ENCODE assay signal across 40 cellular contexts in the genomic region with DNA sequence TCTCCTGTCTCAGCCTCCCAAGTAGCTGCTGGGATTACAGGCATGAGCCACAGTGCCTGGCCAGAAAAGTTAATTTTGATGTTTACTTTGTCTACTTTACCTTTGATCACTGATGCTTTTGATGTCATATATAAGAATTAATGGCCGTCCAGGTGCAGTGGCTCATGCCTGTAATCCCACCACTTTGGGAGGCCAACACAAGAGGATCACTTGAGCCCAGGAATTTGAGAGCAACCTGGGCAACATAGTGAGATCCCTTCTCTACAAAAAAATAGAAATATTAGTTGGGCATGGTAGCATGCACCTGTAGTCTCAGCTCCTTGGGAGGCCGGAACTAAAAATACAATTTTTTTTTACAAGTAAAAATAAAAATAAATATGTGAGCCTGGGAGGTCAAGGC.
"Had no signal": no experiment of that assay in that cellular context is flagged by ENCODE, and none has a peak within 500 bp of the region (broad histone marks: within the 10 kb centered on the region; RNA-seq: fewer than 3 reads in every experiment).

No MANE protein-coding gene starts in this region.

- FAIRE-seq: astrocyte, bronchial epithelial cell had no signal

- H3K4me3 Mint-ChIP-seq: activated naive CD4-positive, alpha-beta T cell treated with anti-CD3 and anti-CD28 coated beads for 36 hours; activated naive CD4-positive, alpha-beta T cell treated with anti-CD3 and anti-CD28 coated beads, Interleukin-2, amount 10 ng/mL, durations not matched to agents 7 days and 5 days; activated naive CD4-positive, alpha-beta T cell treated with anti-CD3 and anti-CD28 coated beads, Interleukin-2, amount 50 U/mL, for 24 hours; activated naive CD8-positive, alpha-beta T cell; activated naive CD8-positive, alpha-beta T cell treated with anti-CD3 and anti-CD28 coated beads for 36 hours; activated naive CD8-positive, alpha-beta T cell treated with anti-CD3 and anti-CD28 coated beads, Interleukin-2, amount 10 ng/mL, durations not matched to agents 7 days and 5 days; activated naive CD8-positive, alpha-beta T cell treated with anti-CD3 and anti-CD28 coated beads, Interleukin-2, amount 50 U/mL, for 24 hours; activated T-cell treated with anti-CD3 and anti-CD28 coated beads, Interleukin-2, amount 50 U/mL, for 24 hours; activated T-cell treated with anti-CD3 and anti-CD28 coated beads, Interleukin-2, amount 50 U/mL, for 4 hours; activated T-cell treated with anti-CD3 and anti-CD28 coated beads, Interleukin-2, amount 50 U/mL, for 72 hours; activated T-helper 1 cell treated with anti-CD3 and anti-CD28 coated beads, Interleukin-12 subunit alpha, Interleukin-12 subunit beta, Interleukin-2, Interleukin-4 antibody, amounts not matched to agents 30 ng/mL and 10 ng/mL and 1 ng/mL, durations not matched to agents 14 hours and 24 hours and 36 hours; activated T-helper 17 cell treated with anti-CD3 and anti-CD28 coated beads, Interleukin-2, amount 50 U/mL, for 72 hours; brain; central memory CD8-positive, alpha-beta T cell had no signal

- H3K36me3 ChIP-seq: adrenal gland, ascending aorta, brain microvascular endothelial cell, breast epithelium, cardiac muscle cell had no signal

- DNase-seq: activated effector memory CD4-positive, alpha-beta T cell treated with anti-CD3 and anti-CD28 coated beads, Interleukin-2, amount 50 U/mL, for 16 hours; activated effector memory CD4-positive, alpha-beta T cell treated with Interleukin-2 at 50 U/mL for 16 hours; activated gamma-delta T cell; activated gamma-delta T cell treated with Interleukin-2 at 50 U/mL for 16 hours; activated naive CD4-positive, alpha-beta T cell; activated naive CD4-positive, alpha-beta T cell treated with anti-CD3 and anti-CD28 coated beads for 36 hours; activated naive CD4-positive, alpha-beta T cell treated with anti-CD3 and anti-CD28 coated beads, Interleukin-2, amount 10 ng/mL, durations not matched to agents 7 days and 5 days; activated naive CD4-positive, alpha-beta T cell treated with anti-CD3 and anti-CD28 coated beads, Interleukin-2, amount 50 U/mL, for 16 hours; activated naive CD4-positive, alpha-beta T cell treated with Interleukin-2 at 50 U/mL for 16 hours; activated naive CD8-positive, alpha-beta T cell treated with anti-CD3 and anti-CD28 coated beads for 36 hours; activated naive CD8-positive, alpha-beta T cell treated with anti-CD3 and anti-CD28 coated beads, Interleukin-2, amount 10 ng/mL, durations not matched to agents 7 days and 5 days; activated naive CD8-positive, alpha-beta T cell treated with anti-CD3 and anti-CD28 coated beads, Interleukin-2, amount 50 U/mL, for 24 hours; activated T-cell treated with anti-CD3 and anti-CD28 coated beads, Interleukin-2, amount 50 U/mL, for 1 hour; activated T-cell treated with anti-CD3 and anti-CD28 coated beads, Interleukin-2, amount 50 U/mL, for 24 hours; activated T-cell treated with anti-CD3 and anti-CD28 coated beads, Interleukin-2, amount 50 U/mL, for 4 hours; activated T-cell treated with anti-CD3 and anti-CD28 coated beads, Interleukin-2, amount 50 U/mL, for 48 hours; activated T-cell treated with anti-CD3 and anti-CD28 coated beads, Interleukin-2, amount 50 U/mL, for 72 hours; adrenal gland; amniotic stem cell; amygdala; anterior cingulate cortex; aorta; body of pancreas; brain microvascular endothelial cell; caudate nucleus; central memory CD4-positive, alpha-beta T cell; cerebellar nuclear complex had no signal

- H3K36me3 Mint-ChIP-seq: activated naive CD4-positive, alpha-beta T cell treated with anti-CD3 and anti-CD28 coated beads, Interleukin-2, amount 10 ng/mL, durations not matched to agents 7 days and 5 days; activated naive CD4-positive, alpha-beta T cell treated with anti-CD3 and anti-CD28 coated beads, Interleukin-2, amount 50 U/mL, for 24 hours; activated naive CD4-positive, alpha-beta T cell treated with anti-CD3 and anti-CD28 coated beads, Interleukin-2, amount 50 U/mL, for 72 hours; activated naive CD8-positive, alpha-beta T cell; activated naive CD8-positive, alpha-beta T cell treated with anti-CD3 and anti-CD28 coated beads for 36 hours; activated naive CD8-positive, alpha-beta T cell treated with anti-CD3 and anti-CD28 coated beads, Interleukin-2, amount 10 ng/mL, durations not matched to agents 7 days and 5 days; brain had no signal

- H3K4me3 ChIP-seq: adrenal gland, ascending aorta, body of pancreas, breast epithelium, cardiac muscle cell had no signal

- H3K27ac ChIP-seq: adrenal gland, ascending aorta, body of pancreas, brain microvascular endothelial cell, breast epithelium, cardiac muscle cell had no signal

- H3K4me1 ChIP-seq: adrenal gland, ascending aorta, body of pancreas, breast epithelium had no signal

- H3K4me1 Mint-ChIP-seq: activated naive CD4-positive, alpha-beta T cell treated with anti-CD3 and anti-CD28 coated beads, Interleukin-2, amount 50 U/mL, for 24 hours; activated naive CD8-positive, alpha-beta T cell treated with anti-CD3 and anti-CD28 coated beads for 36 hours; activated naive CD8-positive, alpha-beta T cell treated with anti-CD3 and anti-CD28 coated beads, Interleukin-2, amount 50 U/mL, for 24 hours; activated T-helper 17 cell treated with anti-CD3 and anti-CD28 coated beads, Interleukin-2, amount 50 U/mL, for 72 hours; brain; central memory CD8-positive, alpha-beta T cell had no signal

- ATAC-seq: activated naive CD4-positive, alpha-beta T cell treated with anti-CD3 and anti-CD28 coated beads, Interleukin-2, amount 50 U/mL, for 72 hours; activated naive CD8-positive, alpha-beta T cell treated with anti-CD3 and anti-CD28 coated beads, Interleukin-2, amount 50 U/mL, for 24 hours; activated T-cell treated with anti-CD3 and anti-CD28 coated beads, Interleukin-2, amount 50 U/mL, for 4 hours; activated T-cell treated with anti-CD3 and anti-CD28 coated beads, Interleukin-2, amount 50 U/mL, for 72 hours; activated T-helper 17 cell treated with anti-CD3 and anti-CD28 coated beads, Interleukin-2, amount 50 U/mL, for 72 hours; body of pancreas had no signal

- H3K9me3 Mint-ChIP-seq: activated naive CD4-positive, alpha-beta T cell treated with anti-CD3 and anti-CD28 coated beads for 36 hours; activated naive CD4-positive, alpha-beta T cell treated with anti-CD3 and anti-CD28 coated beads, Interleukin-2, amount 10 ng/mL, durations not matched to agents 7 days and 5 days; activated naive CD4-positive, alpha-beta T cell treated with anti-CD3 and anti-CD28 coated beads, Interleukin-2, amount 50 U/mL, for 24 hours; activated naive CD4-positive, alpha-beta T cell treated with anti-CD3 and anti-CD28 coated beads, Interleukin-2, amount 50 U/mL, for 72 hours; activated naive CD8-positive, alpha-beta T cell treated with anti-CD3 and anti-CD28 coated beads for 36 hours; activated naive CD8-positive, alpha-beta T cell treated with anti-CD3 and anti-CD28 coated beads, Interleukin-2, amount 10 ng/mL, durations not matched to agents 7 days and 5 days; activated naive CD8-positive, alpha-beta T cell treated with anti-CD3 and anti-CD28 coated beads, Interleukin-2, amount 50 U/mL, for 24 hours; activated T-cell treated with anti-CD3 and anti-CD28 coated beads, Interleukin-2, amount 50 U/mL, for 24 hours; activated T-cell treated with anti-CD3 and anti-CD28 coated beads, Interleukin-2, amount 50 U/mL, for 4 hours; activated T-cell treated with anti-CD3 and anti-CD28 coated beads, Interleukin-2, amount 50 U/mL, for 72 hours; activated T-helper 1 cell treated with anti-CD3 and anti-CD28 coated beads, Interleukin-12 subunit alpha, Interleukin-12 subunit beta, Interleukin-2, Interleukin-4 antibody, amounts not matched to agents 30 ng/mL and 10 ng/mL and 1 ng/mL, durations not matched to agents 14 hours and 24 hours and 36 hours; activated T-helper 17 cell treated with anti-CD3 and anti-CD28 coated beads, Interleukin-2, amount 50 U/mL, for 72 hours; activated T-helper 2 cell treated with anti-CD3 and anti-CD28 coated beads, Interferon-gamma antibody, Interleukin-2, Interleukin-4, amounts not matched to agents 10 μg/mL and 5 μg/mL and 100 μg/mL, durations not matched to agents 14 hours and 24 hours and 36 hours; brain; central memory CD8-positive, alpha-beta T cell had no signal

- H3K27ac Mint-ChIP-seq: activated naive CD4-positive, alpha-beta T cell treated with anti-CD3 and anti-CD28 coated beads for 36 hours; activated naive CD4-positive, alpha-beta T cell treated with anti-CD3 and anti-CD28 coated beads, Interleukin-2, amount 10 ng/mL, durations not matched to agents 7 days and 5 days; activated naive CD4-positive, alpha-beta T cell treated with anti-CD3 and anti-CD28 coated beads, Interleukin-2, amount 50 U/mL, for 24 hours; activated naive CD4-positive, alpha-beta T cell treated with anti-CD3 and anti-CD28 coated beads, Interleukin-2, amount 50 U/mL, for 72 hours; activated naive CD8-positive, alpha-beta T cell; activated naive CD8-positive, alpha-beta T cell treated with anti-CD3 and anti-CD28 coated beads for 36 hours; activated naive CD8-positive, alpha-beta T cell treated with anti-CD3 and anti-CD28 coated beads, Interleukin-2, amount 10 ng/mL, durations not matched to agents 7 days and 5 days; activated naive CD8-positive, alpha-beta T cell treated with anti-CD3 and anti-CD28 coated beads, Interleukin-2, amount 50 U/mL, for 24 hours; activated T-cell treated with anti-CD3 and anti-CD28 coated beads, Interleukin-2, amount 50 U/mL, for 24 hours; activated T-cell treated with anti-CD3 and anti-CD28 coated beads, Interleukin-2, amount 50 U/mL, for 72 hours; activated T-helper 1 cell treated with anti-CD3 and anti-CD28 coated beads, Interleukin-12 subunit alpha, Interleukin-12 subunit beta, Interleukin-2, Interleukin-4 antibody, amounts not matched to agents 30 ng/mL and 10 ng/mL and 1 ng/mL, durations not matched to agents 14 hours and 24 hours and 36 hours; activated T-helper 17 cell treated with anti-CD3 and anti-CD28 coated beads, Interleukin-2, amount 50 U/mL, for 72 hours; activated T-helper 2 cell treated with anti-CD3 and anti-CD28 coated beads, Interferon-gamma antibody, Interleukin-2, Interleukin-4, amounts not matched to agents 10 μg/mL and 5 μg/mL and 100 μg/mL, durations not matched to agents 14 hours and 24 hours and 36 hours; brain had no signal

- H3K27me3 ChIP-seq: adrenal gland, ascending aorta, body of pancreas, brain microvascular endothelial cell, breast epithelium, cardiac muscle cell had no signal

- H3K9me3 ChIP-seq: adrenal gland, ascending aorta, body of pancreas, breast epithelium had no signal
